7 cellular contexts compared by ENCODE assay signal in the genomic region with DNA sequence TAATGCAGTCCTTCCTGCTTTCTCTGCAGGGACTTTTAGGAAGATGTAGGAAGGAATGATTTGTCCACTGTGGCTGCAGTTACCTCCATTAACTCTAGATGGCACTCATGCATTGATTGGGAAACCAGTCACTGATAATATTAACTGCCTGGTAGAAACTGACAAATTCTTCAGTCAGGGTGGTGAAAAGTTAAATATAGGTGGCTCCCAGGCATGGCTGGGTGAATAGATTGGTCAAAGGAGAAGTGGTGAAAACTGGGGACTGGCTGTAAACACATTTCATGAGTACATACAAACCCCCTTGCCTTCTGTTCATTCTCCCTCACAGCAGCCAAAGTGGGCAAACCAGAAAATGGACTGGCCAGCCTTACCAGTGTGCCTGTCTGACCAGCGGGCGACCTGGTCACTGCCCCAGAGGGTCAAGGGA.
DNase-seq lines count a peak whose midpoint lies in the region; ATAC-seq and TF ChIP-seq lines count a peak whose summit lies in the region.

No MANE protein-coding gene starts in this region.

- DNase-seq in NCI-H146 treated with DMSO at 0.1 percent for 48 hours (lab: John Stamatoyannopoulos, UW; ENCODE audit: unreplicated experiment) (peak; percentile 22), WERI-Rb-1 (peak; percentile 59), cardiac muscle cell (ENCODE audit: low read depth in 1 of 2, low spot score in 1 of 2) (peak; percentile 74 to 79), sciatic nerve (ENCODE audit: low spot score) (no peak), activated T-cell treated with anti-CD3 and anti-CD28 coated beads for 4 hours (no peak)

- intact Hi-C loops in sciatic nerve (cut with DNase I): loop anchor here (10.0 kb wide), 2 partner anchors 276 to 356 kb away; no protein-coding TSS in a partner anchor

- H3K27me3 ChIP-seq in WERI-Rb-1 (ENCODE audit: insufficient read depth, low read depth, severe bottlenecking) (no peaks in the 10 kb centered on the region), cardiac muscle cell (no peaks in the 10 kb centered on the region)

- H3K4me3 ChIP-seq in WERI-Rb-1 (ENCODE audit: low read depth, low read length): no peak overlapping the region
- no peak overlapping the region for H3K4me3 ChIP-seq in cardiac muscle cell

- H3K4me1 ChIP-seq in cardiac muscle cell (ENCODE audit: low read depth): peaks cover 10% of the 10 kb centered on the region

- no peaks in the 10 kb centered on the region for H3K36me3 ChIP-seq in WERI-Rb-1
- no peaks in the 10 kb centered on the region for H3K36me3 ChIP-seq in cardiac muscle cell

- ATAC-seq in sciatic nerve (peak; percentile 68), GM18907 (IDR thresholded peaks at IDR 0.05; ENCODE audit: unreplicated experiment) (no peak)

- H3K9me3 ChIP-seq in WERI-Rb-1 (ENCODE audit: severe bottlenecking) (no peaks in the 10 kb centered on the region), cardiac muscle cell (ENCODE audit: low read depth) (no peaks in the 10 kb centered on the region)

- H3K27ac ChIP-seq in WERI-Rb-1 (no peak overlapping the region), cardiac muscle cell (no peak overlapping the region)

- TF ChIP-seq CTCF in GM12873 (IDR thresholded peaks at IDR 0.05; ENCODE audit: insufficient read depth, low read depth, low read length, missing control alignments): peak; percentile 91
- peak; percentile 83 for TF ChIP-seq CTCF in WERI-Rb-1 (IDR thresholded peaks at IDR 0.05; ENCODE audit: low read depth, low read length)
- TF ChIP-seq CTCF in cardiac muscle cell (IDR thresholded peaks at IDR 0.05; ENCODE audit: low read depth, low read length): peak; percentile 87

Comparison
In these comparisons a context has a peak if more than half of its experiments do, and no peak if none do; other contexts are left out.
1. DNase-seq: peak in NCI-H146 treated with DMSO at 0.1 percent for 48 hours (single experiment), WERI-Rb-1 (single experiment) and cardiac muscle cell (2 of 2); none in sciatic nerve (single experiment) and activated T-cell treated with anti-CD3 and anti-CD28 coated beads for 4 hours (single experiment).
2. Peak in every context shown above with its lines, with median percentiles within 50 percentile points of each other: CTCF ChIP-seq.